ENCODE assay signal across 10 cellular contexts in genomic region chr10:5809541-5810154, GRCh38. TPM values are rescaled to one million over a fixed set of nuclear protein-coding genes. Genes with fewer than 3 reads are reported as not detected.
A peak's percentile ranks its signal among the peaks of the same experiment; 100 is the strongest.
DNase-seq lines count a peak whose midpoint lies in the region; ATAC-seq and TF ChIP-seq lines count a peak whose summit lies in the region.
"Had no signal": no experiment of that assay in that cellular context is flagged by ENCODE, and none has a peak within 500 bp of the region (broad histone marks: within the 10 kb centered on the region; RNA-seq: fewer than 3 reads in every experiment).

No MANE protein-coding gene starts in this region.

- dilution Hi-C loops in IMR-90 (cut with HindIII; ENCODE audit: low sequenced_read_pairs, unreplicated experiment), result no loop called here

- H3K56ac ChIP-seq in IMR-90 (ENCODE audit: extremely low read depth, insufficient read depth, low read length), result no peak overlapping the region

- 0 out of 2 replicates have a peak overlapping the region, but pooled peaks have one; percentile 15 for H3K23ac ChIP-seq in IMR-90 (ENCODE audit: low read depth, low read length)

- no peak overlapping the region for H2AK5ac ChIP-seq in IMR-90 (ENCODE audit: low read depth, low read length)

- peak overlapping the region in 6 of 10 experiments; percentile 84 to 97 (median 92); a peak in 11 of 20 replicates for H3K4me3 ChIP-seq in BLaER1 treated with 17β-estradiol and CSF1 and Interleukin-3, amounts not matched to agents 10 nM and 100 nM
- no peak overlapping the region for H3K4me3 ChIP-seq in IMR-90 (ENCODE audit: insufficient read depth, low read depth, low read length)
- H3K4me3 ChIP-seq in muscle layer of duodenum (ENCODE audit: low read depth in 1 of 2, low read length in 2 of 2), result peak overlapping the region; percentile 14 to 28
- peak overlapping the region in 1 of 4 donors; percentile 1 for H3K4me3 ChIP-seq in esophagus muscularis mucosa
- H3K4me3 ChIP-seq: SJSA1 had no signal

- intact Hi-C loops in IMR-90 (cut with micrococcal nuclease) (loop anchor here (5.0 kb wide), 2 partner anchors 78 to 122 kb away; partner anchors contain the start of gene ANKRD16), esophagus muscularis mucosa (cut with DNase I) (loop anchor here (5.0 kb wide), 4 partner anchors 32 to 122 kb away; partner anchors contain the start of gene FBH1)

- H4K8ac ChIP-seq in IMR-90 (ENCODE audit: low read depth in 2 of 2, low read length in 2 of 2), result no peak overlapping the region

- H3K9ac ChIP-seq in BLaER1 treated with 17β-estradiol and CSF1 and Interleukin-3, amounts not matched to agents 10 nM and 100 nM, result peak overlapping the region; percentile 15 to 100 (median 98); a peak in 16 of 22 replicates
- no peak overlapping the region for H3K9ac ChIP-seq in IMR-90 (ENCODE audit: low read depth, low read length)

- no peak for TF ChIP-seq RAD21 in IMR-90 (IDR thresholded peaks at IDR 0.05; ENCODE audit: low read length)

- H3K18ac ChIP-seq in IMR-90 (ENCODE audit: low read depth, low read length), result no peak overlapping the region

- TF ChIP-seq EP300 in esophagus muscularis mucosa (IDR thresholded peaks at IDR 0.05), result no peak

- no peak overlapping the region for H2BK20ac ChIP-seq in IMR-90 (ENCODE audit: low read depth, low read length)

- POLR2A ChIA-PET in IMR-90 (lab: Charles Lee; ENCODE audit: unreplicated experiment), result no interaction called here

- no peak overlapping the region for H2BK5ac ChIP-seq in IMR-90 (ENCODE audit: low read depth, low read length, poor library complexity, severe bottlenecking)

- peaks cover 43 to 71% (median 58%) of the 10 kb centered on the region in 10 experiments for H3K4me1 ChIP-seq in BLaER1 treated with 17β-estradiol and CSF1 and Interleukin-3, amounts not matched to agents 10 nM and 100 nM
- H3K4me1 ChIP-seq in IMR-90 (ENCODE audit: control insufficient read depth, insufficient read depth, low read length) (peaks cover 7% of the 10 kb centered on the region), muscle layer of duodenum (ENCODE audit: control insufficient read depth in 1 of 2, insufficient read depth in 2 of 2, low read length in 2 of 2) (peaks cover 11 to 39% of the 10 kb centered on the region in 2 donors), esophagus muscularis mucosa (peaks cover 48 to 75% (median 68%) of the 10 kb centered on the region in 4 donors)

- peaks cover 18 to 54% (median 40%) of the 10 kb centered on the region in 11 experiments for H3K36me3 ChIP-seq in BLaER1 treated with 17β-estradiol and CSF1 and Interleukin-3, amounts not matched to agents 10 nM and 100 nM
- H3K36me3 ChIP-seq in IMR-90 (ENCODE audit: control insufficient read depth, insufficient read depth, low read length) (peaks cover 6% of the 10 kb centered on the region), muscle layer of duodenum (ENCODE audit: control insufficient read depth in 1 of 2, insufficient read depth in 2 of 2, low read length in 2 of 2) (no peaks in the 10 kb centered on the region), esophagus muscularis mucosa (peaks cover 0 to 5% (median 2%) of the 10 kb centered on the region in 4 donors)

- WGBS in IMR-90 (ENCODE audit: extremely low coverage in 2 of 2, insufficient read length in 1 of 2), 2 experiments, result no CpG with 5 or more reads among the region's 3 CpGs
- 59% methylated on average over 3 of the region's 3 CpGs for WGBS in esophagus muscularis mucosa

- peaks cover 79 to 83% (median 81%) of the 10 kb centered on the region in 11 experiments for H4K20me1 ChIP-seq in BLaER1 treated with 17β-estradiol and CSF1 and Interleukin-3, amounts not matched to agents 10 nM and 100 nM
- H4K20me1 ChIP-seq in IMR-90 (ENCODE audit: insufficient read depth, low read length), result peaks cover 76% of the 10 kb centered on the region

- no peak for TF ChIP-seq CTCF in IMR-90 (conservative IDR thresholded peaks at IDR 0.05; ENCODE audit: low read depth, low read length)
- TF ChIP-seq CTCF in esophagus muscularis mucosa (IDR thresholded peaks at IDR 0.05), result no peak

- no peak overlapping the region for H2AFZ ChIP-seq in IMR-90 (replicated peaks; ENCODE audit: low read length, poor library complexity)

- TF ChIP-seq POLR2A in IMR-90 (IDR thresholded peaks at IDR 0.05; ENCODE audit: low read depth, low read length) (no peak), esophagus muscularis mucosa (IDR thresholded peaks at IDR 0.05; ENCODE audit: low read depth) (no peak)

- H3K9me3 ChIP-seq in BLaER1 treated with 17β-estradiol and CSF1 and Interleukin-3, amounts not matched to agents 10 nM and 100 nM (replicated peaks in 1 of 11), result peaks cover 0 to 5% (median 0%) of the 10 kb centered on the region in 11 experiments; a peak in 1 of 22 replicates
- no peaks in the 10 kb centered on the region for H3K9me3 ChIP-seq in IMR-90 (ENCODE audit: control insufficient read depth, insufficient read depth, low read length)
- no peaks in the 10 kb centered on the region for H3K9me3 ChIP-seq in muscle layer of duodenum (ENCODE audit: control insufficient read depth in 1 of 2, low read length in 2 of 2)
- H3K9me3 ChIP-seq in esophagus muscularis mucosa, result no peaks in the 10 kb centered on the region

- H3K4me2 ChIP-seq in BLaER1 treated with 17β-estradiol and CSF1 and Interleukin-3, amounts not matched to agents 10 nM and 100 nM, result peak overlapping the region; percentile 75 to 98 (median 93)
- peak overlapping the region; percentile 71 for H3K4me2 ChIP-seq in IMR-90 (ENCODE audit: low read depth, low read length)

- no peaks in the 10 kb centered on the region for H3K27me3 ChIP-seq in BLaER1 treated with 17β-estradiol and CSF1 and Interleukin-3, amounts not matched to agents 10 nM and 100 nM
- no peaks in the 10 kb centered on the region for H3K27me3 ChIP-seq in IMR-90 (ENCODE audit: control insufficient read depth, insufficient read depth, low read length)
- H3K27me3 ChIP-seq in muscle layer of duodenum (ENCODE audit: low read depth, low read length), result no peaks in the 10 kb centered on the region
- no peaks in the 10 kb centered on the region for H3K27me3 ChIP-seq in esophagus muscularis mucosa
- H3K27me3 ChIP-seq: SJSA1 had no signal

- in situ Hi-C loops in IMR-90 (cut with MboI; ENCODE audit: low sequenced_read_pairs) (no loop called here), T47D (cut with HindIII; ENCODE audit: low pct_unique_long_range_greater_than_20kb, low sequenced_read_pairs) (no loop called here)

- no peak overlapping the region for H2AK9ac ChIP-seq in IMR-90 (replicated peaks; ENCODE audit: low read depth, low read length, poor library complexity)

- no peak overlapping the region for H3K4ac ChIP-seq in IMR-90 (ENCODE audit: low read depth, low read length)

- H4K91ac ChIP-seq in IMR-90 (ENCODE audit: insufficient read depth, low read depth, low read length), result no peak overlapping the region

- peak overlapping the region in 2 of 11 experiments; percentile 3 to 98; a peak in 2 of 22 replicates for H3K27ac ChIP-seq in BLaER1 treated with 17β-estradiol and CSF1 and Interleukin-3, amounts not matched to agents 10 nM and 100 nM
- no peak overlapping the region for H3K27ac ChIP-seq in IMR-90 (ENCODE audit: insufficient read depth, low read length)
- H3K27ac ChIP-seq in muscle layer of duodenum (ENCODE audit: low read length), result peak overlapping the region; percentile 36
- no peak overlapping the region for H3K27ac ChIP-seq in esophagus muscularis mucosa (replicated peaks in 1 of 4)
- H3K27ac ChIP-seq: SJSA1 had no signal

- H3K79me1 ChIP-seq in IMR-90 (ENCODE audit: low read depth in 1 of 2, low read length in 2 of 2), result peaks cover 8 to 32% of the 10 kb centered on the region in 2 experiments

- CTCF ChIA-PET in IMR-90 (lab: Yijun Ruan, JAX), result no interaction called here

- peaks cover 6% of the 10 kb centered on the region; the same call in 1 of the 2 replicates for H3K9me1 ChIP-seq in IMR-90 (ENCODE audit: insufficient read depth, low read length)

- no peak overlapping the region for H4K5ac ChIP-seq in IMR-90 (ENCODE audit: low read depth, low read length)

- no peak overlapping the region for H2BK15ac ChIP-seq in IMR-90 (ENCODE audit: low read depth, low read length)

- DNase-seq in IMR-90, result peak; percentile 1
- DNase-seq in T47D (ENCODE audit: low read depth in 1 of 2, low spot score in 1 of 2), result peak; percentile 12 to 21
- no peak for DNase-seq in NCI-H69 (lab: John Stamatoyannopoulos, UW)
- DNase-seq in esophagus muscularis mucosa (ENCODE audit: extremely low spot score), result no peak
- no peak for DNase-seq in HCEC 1CT
- DNase-seq: left cardiac atrium had no signal

- no peak overlapping the region for H2BK120ac ChIP-seq in IMR-90 (ENCODE audit: low read depth, low read length)

- H3K14ac ChIP-seq in IMR-90 (replicated peaks; ENCODE audit: low read depth, low read length), result no peak overlapping the region

- no TSS peak for BruUV-seq in IMR-90 (replicated peaks; lab: Mats Ljungman, UMichigan)

- no peak for ATAC-seq in IMR-90 (ENCODE audit: low read depth)
- ATAC-seq in HG03565 (IDR thresholded peaks at IDR 0.05; ENCODE audit: unreplicated experiment), result no peak
- ATAC-seq: left cardiac atrium had no signal

TF ChIP-seq in IMR-90, 13 proteins besides CTCF, POLR2A, EP300 and RAD21 (continues in another document):
- no peak for TF ChIP-seq MAZ (IDR thresholded peaks at IDR 0.05; ENCODE audit: borderline replicate concordance, low read depth, low read length)
- no peak for TF ChIP-seq BHLHE40 (IDR thresholded peaks at IDR 0.05; ENCODE audit: low read depth, low read length)
- TF ChIP-seq RFX5 (IDR thresholded peaks at IDR 0.05; ENCODE audit: low read depth, low read length), result no peak
- TF ChIP-seq, protein P1, sequence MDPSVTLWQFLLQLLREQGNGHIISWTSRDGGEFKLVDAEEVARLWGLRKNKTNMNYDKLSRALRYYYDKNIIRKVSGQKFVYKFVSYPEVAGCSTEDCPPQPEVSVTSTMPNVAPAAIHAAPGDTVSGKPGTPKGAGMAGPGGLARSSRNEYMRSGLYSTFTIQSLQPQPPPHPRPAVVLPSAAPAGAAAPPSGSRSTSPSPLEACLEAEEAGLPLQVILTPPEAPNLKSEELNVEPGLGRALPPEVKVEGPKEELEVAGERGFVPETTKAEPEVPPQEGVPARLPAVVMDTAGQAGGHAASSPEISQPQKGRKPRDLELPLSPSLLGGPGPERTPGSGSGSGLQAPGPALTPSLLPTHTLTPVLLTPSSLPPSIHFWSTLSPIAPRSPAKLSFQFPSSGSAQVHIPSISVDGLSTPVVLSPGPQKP (IDR thresholded peaks at IDR 0.05; ENCODE audit: borderline replicate concordance, low read depth, low read length), result no peak
- TF ChIP-seq, protein P2, sequence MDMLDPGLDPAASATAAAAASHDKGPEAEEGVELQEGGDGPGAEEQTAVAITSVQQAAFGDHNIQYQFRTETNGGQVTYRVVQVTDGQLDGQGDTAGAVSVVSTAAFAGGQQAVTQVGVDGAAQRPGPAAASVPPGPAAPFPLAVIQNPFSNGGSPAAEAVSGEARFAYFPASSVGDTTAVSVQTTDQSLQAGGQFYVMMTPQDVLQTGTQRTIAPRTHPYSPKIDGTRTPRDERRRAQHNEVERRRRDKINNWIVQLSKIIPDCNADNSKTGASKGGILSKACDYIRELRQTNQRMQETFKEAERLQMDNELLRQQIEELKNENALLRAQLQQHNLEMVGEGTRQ (IDR thresholded peaks at IDR 0.05; ENCODE audit: low read depth, low read length), result no peak

RNA-seq across cellular contexts. Expression of gene GDI2, which starts 3.6 kb away (rescaled TPM):
- total RNA-seq in IMR-90 (2012; rRNA removed) (396 and 608 TPM in 2 replicates), esophagus muscularis mucosa (100 to 1,000 TPM; 194 to 233 (median 210) TPM)
- 150 and 171 TPM in 2 replicates for polyA plus RNA-seq in IMR-90 (2012; rRNA removed)
- polyA plus RNA-seq in IMR-90 (2012; cell fraction: cytosol; rRNA removed), result 73.7 and 75.0 TPM in 2 replicates
- 24.0 and 62.3 TPM in 2 replicates for polyA plus RNA-seq in IMR-90 (2012; cell fraction: nucleus; rRNA removed; ENCODE audit: low replicate concordance)

Comparison
In these comparisons a context has a peak if more than half of its experiments do, and no peak if none do; other contexts are left out.
1. DNase-seq: peak in IMR-90 (single experiment) and T47D (2 of 2); none in NCI-H69 (single experiment), esophagus muscularis mucosa (single experiment) and HCEC 1CT (single experiment).